Comparison of ENCODE assay signal across 1 cellular context in the genomic region with DNA sequence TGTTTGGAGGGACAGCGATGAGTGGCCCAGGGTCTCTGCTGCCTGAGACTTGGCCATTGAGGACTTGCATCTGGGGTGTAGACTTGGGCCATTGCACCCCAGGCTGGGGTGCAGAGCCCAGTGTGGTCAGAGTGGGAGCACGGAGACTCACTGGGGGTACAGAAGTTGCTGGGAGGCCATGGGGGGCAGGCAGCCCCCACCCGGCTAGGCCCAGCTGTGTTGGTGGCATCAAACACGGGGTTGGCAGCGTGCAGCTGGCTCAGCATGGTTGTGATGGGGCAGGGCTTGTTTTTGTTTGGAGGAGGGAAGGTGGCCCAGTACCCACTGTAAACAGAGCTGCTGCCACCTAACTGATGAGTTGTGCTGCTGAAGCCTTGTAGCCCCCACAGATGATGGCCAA.
TF ChIP-seq lines count a peak whose summit lies in the region.

No MANE protein-coding gene starts in this region.

TF ChIP-seq in K562, 482 proteins besides CTCF, POLR2A, EP300 and RAD21:
- no peak for TF ChIP-seq ZNF3 (CRISPR knock-in tag; IDR thresholded peaks at IDR 0.05)
- peak; percentile 63 for TF ChIP-seq ZNF263 (CRISPR knock-in tag; IDR thresholded peaks at IDR 0.05; ENCODE audit: borderline replicate concordance)
